ENCODE assay signal across 18 cellular contexts in genomic region chr5:72152506-72152905, GRCh38. TPM values are rescaled to one million over a fixed set of nuclear protein-coding genes. Genes with fewer than 3 reads are reported as not detected.
DNase-seq lines count a peak whose midpoint lies in the region; ATAC-seq, FAIRE-seq and TF ChIP-seq lines count a peak whose summit lies in the region.
"Had no signal": no experiment of that assay in that cellular context is flagged by ENCODE, and none has a peak within 500 bp of the region (broad histone marks: within the 10 kb centered on the region; RNA-seq: fewer than 3 reads in every experiment).

No MANE protein-coding gene starts in this region.

- peaks cover 0 to 21% of the 10 kb centered on the region in 2 experiments; a peak in 3 of 4 replicates for H3K79me2 ChIP-seq in H1 (ENCODE audit: control insufficient read depth in 1 of 2, insufficient read depth in 2 of 2, low read length in 2 of 2)

- POLR2A ChIA-PET in H1 (lab: Charles Lee; ENCODE audit: partially characterized antibody), result no interaction called here

- H2BK15ac ChIP-seq in H1 (ENCODE audit: low read length), result no peak overlapping the region

- H3K36me3 ChIP-seq in H1 (ENCODE audit: control insufficient read depth in 2 of 4, insufficient read depth in 4 of 4, low read length in 3 of 4) (peaks cover 0 to 8% (median 1%) of the 10 kb centered on the region in 4 experiments; a peak in 2 of 8 replicates), gastrocnemius medialis (no peaks in the 10 kb centered on the region)
- H3K36me3 ChIP-seq: Peyer's patch had no signal

- H3K27ac Mint-ChIP-seq in activated T-helper 1 cell treated with anti-CD3 and anti-CD28 coated beads, Interleukin-12 subunit alpha, Interleukin-12 subunit beta, Interleukin-2, Interleukin-4 antibody, amounts not matched to agents 30 ng/mL and 10 ng/mL and 1 ng/mL, durations not matched to agents 14 hours and 24 hours and 36 hours, result no peak overlapping the region
- H3K27ac Mint-ChIP-seq: naive thymus-derived CD8-positive, alpha-beta T cell had no signal

- H3K4me3 ChIP-seq in AG09309 (ENCODE audit: control insufficient read depth, low read depth, low read length) (no peak overlapping the region), H1 (ENCODE audit: extremely low read depth in 1 of 4, insufficient read depth in 2 of 4, low read depth in 3 of 4, low read length in 4 of 4) (no peak overlapping the region), gastrocnemius medialis (no peak overlapping the region)
- H3K4me3 ChIP-seq: lung, Peyer's patch, testis had no signal

- H3K27me3 Mint-ChIP-seq in activated T-helper 1 cell treated with anti-CD3 and anti-CD28 coated beads, Interleukin-12 subunit alpha, Interleukin-12 subunit beta, Interleukin-2, Interleukin-4 antibody, amounts not matched to agents 30 ng/mL and 10 ng/mL and 1 ng/mL, durations not matched to agents 14 hours and 24 hours and 36 hours (ENCODE audit: insufficient read depth), result peaks cover 18% of the 10 kb centered on the region

- no peak overlapping the region for H2BK5ac ChIP-seq in H1 (ENCODE audit: low read depth, low read length)

- no peak overlapping the region for H3K4me3 Mint-ChIP-seq in activated T-helper 1 cell treated with anti-CD3 and anti-CD28 coated beads, Interleukin-12 subunit alpha, Interleukin-12 subunit beta, Interleukin-2, Interleukin-4 antibody, amounts not matched to agents 30 ng/mL and 10 ng/mL and 1 ng/mL, durations not matched to agents 14 hours and 24 hours and 36 hours
- H3K4me3 Mint-ChIP-seq: naive thymus-derived CD8-positive, alpha-beta T cell had no signal

- in situ Hi-C loops in gastrocnemius medialis (cut with MboI; ENCODE audit: low sequenced_read_pairs in 4 of 4), result no loop called here

- H3K27ac ChIP-seq in H1 (ENCODE audit: low read depth, low read length) (no peak overlapping the region), gastrocnemius medialis (peak overlapping the region in 3 of 4 donors; percentile 22 to 47 (median 25))
- H3K27ac ChIP-seq: foreskin keratinocyte had no signal

- TF ChIP-seq EP300 in H1 (IDR thresholded peaks at IDR 0.05; ENCODE audit: borderline replicate concordance in 1 of 2, low read depth in 2 of 2, low read length in 2 of 2), result no peak

- FAIRE-seq in H1 (lab: Jason Lieb, UNC), result no peak
- FAIRE-seq: G401.6 had no signal

- no peak overlapping the region for H2AFZ ChIP-seq in H1 (ENCODE audit: low read length)

- peaks cover 0 to 1% of the 10 kb centered on the region in 2 experiments for H4K20me1 ChIP-seq in H1 (replicated peaks in 1 of 2; ENCODE audit: control insufficient read depth in 1 of 2, insufficient read depth in 2 of 2, low read length in 2 of 2)

- H3K36me3 Mint-ChIP-seq in activated T-helper 1 cell treated with anti-CD3 and anti-CD28 coated beads, Interleukin-12 subunit alpha, Interleukin-12 subunit beta, Interleukin-2, Interleukin-4 antibody, amounts not matched to agents 30 ng/mL and 10 ng/mL and 1 ng/mL, durations not matched to agents 14 hours and 24 hours and 36 hours (ENCODE audit: low read depth), result no peaks in the 10 kb centered on the region
- H3K36me3 Mint-ChIP-seq: naive thymus-derived CD8-positive, alpha-beta T cell had no signal

- no peak overlapping the region for H4K8ac ChIP-seq in H1 (ENCODE audit: extremely low read depth, insufficient read depth, low read length)

- H3K56ac ChIP-seq in H1 (replicated peaks; ENCODE audit: insufficient read length, low read depth, low read length), result no peak overlapping the region

- H2BK20ac ChIP-seq in H1 (ENCODE audit: low read length), result no peak overlapping the region

- 94% methylated on average over 9 of the region's 9 CpGs; no CpG with 5 or more reads in 1 of the 2 experiments for WGBS in H1 (ENCODE audit: extremely low coverage in 1 of 2, insufficient coverage in 1 of 2, insufficient read length in 1 of 2, insufficient replicate concordance in 2 of 2, low coverage in 1 of 2, low lambda C conversion rate in 2 of 2, missing lambda C conversion rate in 1 of 2), 2 experiments

- CTCF ChIA-PET in H1 (lab: Charles Lee; ENCODE audit: partially characterized antibody), result interaction anchor here (0.9 kb wide), 1 partner anchor 552 kb away, joined by 3 read pairs; no protein-coding TSS in a partner anchor

- H3K27me3 ChIP-seq in H1 (replicated peaks in 1 of 4; ENCODE audit: control insufficient read depth in 3 of 4, extremely low read depth in 1 of 4, insufficient read depth in 3 of 4, low read length in 3 of 4) (no peaks in the 10 kb centered on the region), gastrocnemius medialis (no peaks in the 10 kb centered on the region)
- H3K27me3 ChIP-seq: foreskin keratinocyte, Peyer's patch, testis had no signal

- intact Hi-C loops in gastrocnemius medialis (cut with DNase I; ENCODE audit: low total_unique reads), result no loop called here
- intact Hi-C loops in activated T-helper 1 cell treated with anti-CD3 and anti-CD28 coated beads, Interleukin-12 subunit alpha, Interleukin-12 subunit beta, Interleukin-2, Interleukin-4 antibody, amounts not matched to agents 30 ng/mL and 10 ng/mL and 1 ng/mL, durations not matched to agents 14 hours and 24 hours and 36 hours (cut with micrococcal nuclease), result no loop called here

- no peak overlapping the region for H3K14ac ChIP-seq in H1 (ENCODE audit: insufficient read length)

- H3K23me2 ChIP-seq in H1 (ENCODE audit: low read depth, low read length), result no peaks in the 10 kb centered on the region

- H3K4me1 ChIP-seq in H1 (replicated peaks in 1 of 4; ENCODE audit: control insufficient read depth in 3 of 4, insufficient read depth in 4 of 4, low read length in 3 of 4), result peaks cover 0 to 28% (median 14%) of the 10 kb centered on the region in 4 experiments; a peak in 4 of 7 replicates
- H3K4me1 ChIP-seq in gastrocnemius medialis, result peaks cover 0 to 3% of the 10 kb centered on the region in 2 donors

- 0 out of 2 replicates have a peak overlapping the region, but pooled peaks have one; percentile 33 for H3K18ac ChIP-seq in H1 (ENCODE audit: extremely low read depth, low read length)

- no peak overlapping the region for H2AK5ac ChIP-seq in H1 (ENCODE audit: low read depth, low read length)

- H3K79me1 ChIP-seq in H1 (ENCODE audit: low read depth, low read length), result no peaks in the 10 kb centered on the region; the same call in 1 of the 2 replicates

- DNase-seq in AG09309 (ENCODE audit: low read depth) (peak; percentile 66), MV-4-11 (lab: John Stamatoyannopoulos, UW) (peak; percentile 45), H1 (ENCODE audit: low read depth in 1 of 2, low spot score in 2 of 2) (no peak), gastrocnemius medialis (no peak), NCI-H345 treated with DMSO at 0.1 percent for 48 hours (lab: John Stamatoyannopoulos, UW; ENCODE audit: unreplicated experiment) (no peak), left lobe of liver (ENCODE audit: low spot score) (no peak)
- no peak for DNase-seq in activated T-helper 1 cell treated with anti-CD3 and anti-CD28 coated beads, Interleukin-12 subunit alpha, Interleukin-12 subunit beta, Interleukin-2, Interleukin-4 antibody, amounts not matched to agents 30 ng/mL and 10 ng/mL and 1 ng/mL, durations not matched to agents 14 hours and 24 hours and 36 hours (ENCODE audit: low spot score)
- DNase-seq: activated CD8-positive, alpha-beta memory T cell treated with anti-CD3 and anti-CD28 coated beads for 24 hours; activated effector memory CD4-positive, alpha-beta T cell treated with Interleukin-2 at 50 U/mL for 16 hours; foreskin keratinocyte; MM.1S; naive thymus-derived CD8-positive, alpha-beta T cell; NCI-H82; Peyer's patch; testis had no signal

- no peak overlapping the region for H3K9ac ChIP-seq in H1 (replicated peaks in 1 of 4; ENCODE audit: extremely low read depth in 1 of 4, low read depth in 3 of 4, low read length in 3 of 4)

- H2BK120ac ChIP-seq in H1 (replicated peaks; ENCODE audit: low read depth, low read length), result no peak overlapping the region

- TF ChIP-seq CTCF in AG09309 (IDR thresholded peaks at IDR 0.05; ENCODE audit: control insufficient read depth, insufficient read depth, low read depth, low read length, missing control alignments), result no peak
- TF ChIP-seq CTCF in H1 (IDR thresholded peaks at IDR 0.05; ENCODE audit: control extremely low read depth in 1 of 3, insufficient read depth in 1 of 3, low read depth in 1 of 3, low read length in 3 of 3), result no peak
- no peak for TF ChIP-seq CTCF in gastrocnemius medialis (IDR thresholded peaks at IDR 0.05 in 4 of 5, conservative IDR thresholded peaks at IDR 0.05 in 1 of 5)

- no peak for TF ChIP-seq RAD21 in H1 (IDR thresholded peaks at IDR 0.05 in 1 of 2, conservative IDR thresholded peaks at IDR 0.05 in 1 of 2; ENCODE audit: low read depth in 2 of 2, low read length in 2 of 2)

- H3K9me3 Mint-ChIP-seq in activated T-helper 1 cell treated with anti-CD3 and anti-CD28 coated beads, Interleukin-12 subunit alpha, Interleukin-12 subunit beta, Interleukin-2, Interleukin-4 antibody, amounts not matched to agents 30 ng/mL and 10 ng/mL and 1 ng/mL, durations not matched to agents 14 hours and 24 hours and 36 hours, result no peaks in the 10 kb centered on the region
- H3K9me3 Mint-ChIP-seq: naive thymus-derived CD8-positive, alpha-beta T cell had no signal

- H3K4me1 Mint-ChIP-seq in activated T-helper 1 cell treated with anti-CD3 and anti-CD28 coated beads, Interleukin-12 subunit alpha, Interleukin-12 subunit beta, Interleukin-2, Interleukin-4 antibody, amounts not matched to agents 30 ng/mL and 10 ng/mL and 1 ng/mL, durations not matched to agents 14 hours and 24 hours and 36 hours (ENCODE audit: low read depth), result no peaks in the 10 kb centered on the region
- H3K4me1 Mint-ChIP-seq: naive thymus-derived CD8-positive, alpha-beta T cell had no signal

- H4K5ac ChIP-seq in H1 (ENCODE audit: insufficient read length, low read depth, low read length), result no peak overlapping the region

- H2BK12ac ChIP-seq in H1 (ENCODE audit: low read depth, low read length), result no peak overlapping the region

- no peak overlapping the region for H3K4me2 ChIP-seq in H1 (ENCODE audit: insufficient read depth in 1 of 2, low read depth in 2 of 2, low read length in 2 of 2)

- no peak overlapping the region for H4K91ac ChIP-seq in H1 (replicated peaks; ENCODE audit: insufficient read length, low read length)

- H3K9me3 ChIP-seq in H1 (ENCODE audit: insufficient read depth in 2 of 2, low read depth in 1 of 2, low read length in 1 of 2), result no peaks in the 10 kb centered on the region
- no peaks in the 10 kb centered on the region for H3K9me3 ChIP-seq in gastrocnemius medialis
- H3K9me3 ChIP-seq: Peyer's patch, testis had no signal

- ATAC-seq in gastrocnemius medialis (no peak), GM19397 (IDR thresholded peaks at IDR 0.05; ENCODE audit: unreplicated experiment) (no peak), left lobe of liver (no peak)
- ATAC-seq: foreskin keratinocyte; naive thymus-derived CD8-positive, alpha-beta T cell had no signal

- H3K4ac ChIP-seq in H1 (replicated peaks; ENCODE audit: insufficient read length, low read depth, low read length), result no peak overlapping the region

- no peak for TF ChIP-seq POLR2A in H1 (IDR thresholded peaks at IDR 0.05; ENCODE audit: control extremely low read depth in 1 of 2, low read depth in 2 of 2, low read length in 2 of 2)
- TF ChIP-seq POLR2A in gastrocnemius medialis (IDR thresholded peaks at IDR 0.05), result no peak

- no peak overlapping the region for H3K23ac ChIP-seq in H1 (ENCODE audit: insufficient read length)

RNA-seq across cellular contexts. Expression of gene MAP1B, which starts 45.2 kb away (rescaled TPM):
- 120 TPM in 2 replicates for total RNA-seq in H1 (2021; fragmentation: NEBNext Ultra II Directional; extraction: Animal tissue kit (Norgen Biotek cat#: 25700))
- 24.5 and 70.4 TPM in 2 replicates for polyA plus RNA-seq in H1 (2011; rRNA removed)
- 20.4 TPM for polyA plus RNA-seq in H1 (2011; cell fraction: cytosol; rRNA removed)
- polyA plus RNA-seq in H1 (2011; cell fraction: nucleus; rRNA removed), result 63.1 TPM
- 23.2 to 37.8 TPM (median 31.7 TPM) in 4 replicates for polyA plus RNA-seq in H1 (2012, experiment 1 of 2)
- polyA plus RNA-seq in H1 (2012, experiment 2 of 2), result 2.3 TPM
- polyA plus RNA-seq in H1 (2013, experiment 1 of 2), result 30.3 TPM
- polyA plus RNA-seq in H1 (2013, experiment 2 of 2), result 27.6 TPM
- polyA minus RNA-seq in H1 (2011; rRNA and poly(A)+ RNA removed), result 71.2 and 113 TPM in 2 replicates
- 46.2 TPM for polyA minus RNA-seq in H1 (2011; cell fraction: cytosol; rRNA and poly(A)+ RNA removed)
- polyA minus RNA-seq in H1 (2011; cell fraction: nucleus; rRNA and poly(A)+ RNA removed), result 150 TPM
- total RNA-seq in gastrocnemius medialis, result 100 to 1,000 TPM in 2 of 4 donors, 10 to 100 TPM in 2; 44.2 to 120 (median 83.4) TPM
- not detected in 2 replicates for total RNA-seq in activated T-helper 1 cell treated with anti-CD3 and anti-CD28 coated beads, Interleukin-12 subunit alpha, Interleukin-12 subunit beta, Interleukin-2, Interleukin-4 antibody, amounts not matched to agents 30 ng/mL and 10 ng/mL and 1 ng/mL, durations not matched to agents 14 hours and 24 hours and 36 hours
- total RNA-seq in left lobe of liver, result 3.4 TPM
- total RNA-seq: naive thymus-derived CD8-positive, alpha-beta T cell had no signal

Comparison
In these comparisons a context has a peak if more than half of its experiments do, and no peak if none do; other contexts are left out.
1. DNase-seq: peak in AG09309 (single experiment) and MV-4-11 (single experiment); none in H1 (0 of 2), gastrocnemius medialis (0 of 2), NCI-H345 treated with DMSO at 0.1 percent for 48 hours (single experiment), activated T-helper 1 cell treated with anti-CD3 and anti-CD28 coated beads, Interleukin-12 subunit alpha, Interleukin-12 subunit beta, Interleukin-2, Interleukin-4 antibody, amounts not matched to agents 30 ng/mL and 10 ng/mL and 1 ng/mL, durations not matched to agents 14 hours and 24 hours and 36 hours (single experiment) and left lobe of liver (single experiment).
2. RNA of gene MAP1B, which starts 45.2 kb away (total RNA-seq): 120 TPM in H1 and 44.2 to 120 TPM in gastrocnemius medialis; 3.4 TPM in left lobe of liver (single experiment) and not detected in activated T-helper 1 cell treated with anti-CD3 and anti-CD28 coated beads, Interleukin-12 subunit alpha, Interleukin-12 subunit beta, Interleukin-2, Interleukin-4 antibody, amounts not matched to agents 30 ng/mL and 10 ng/mL and 1 ng/mL, durations not matched to agents 14 hours and 24 hours and 36 hours; every median in the first group is over 10 times any median in the second.